ENCODE assay signal across 8 cellular contexts in genomic region chr3:66971891-66972551, GRCh38. TPM values are rescaled to one million over a fixed set of nuclear protein-coding genes. Genes with fewer than 3 reads are reported as not detected.
DNase-seq lines count a peak whose midpoint lies in the region; ATAC-seq, FAIRE-seq and TF ChIP-seq lines count a peak whose summit lies in the region.

No MANE protein-coding gene starts in this region.

- ATAC-seq in HG02840 (IDR thresholded peaks at IDR 0.05; ENCODE audit: low FRiP score, unreplicated experiment) = peak; percentile 99
- peak; percentile 100 for ATAC-seq in GM12878

- no peaks in the 10 kb centered on the region for H3K9me3 ChIP-seq in GM12878 (replicated peaks; ENCODE audit: control insufficient read depth, insufficient read depth, low read length)
- no peaks in the 10 kb centered on the region for H3K9me3 ChIP-seq in skeletal muscle satellite cell (replicated peaks; ENCODE audit: low read length)

- peaks cover 0 to 2% of the 10 kb centered on the region in 2 experiments; a peak in 1 of 4 replicates for H3K27me3 ChIP-seq in GM12878 (replicated peaks in 1 of 2; ENCODE audit: control insufficient read depth in 2 of 2, insufficient read depth in 2 of 2, low read length in 1 of 2)
- peaks cover 14% of the 10 kb centered on the region for H3K27me3 ChIP-seq in skeletal muscle satellite cell (ENCODE audit: control insufficient read depth, insufficient read depth, low read length)

- H3K4me1 ChIP-seq in GM12878 (ENCODE audit: control insufficient read depth, insufficient read depth, low read length) (no peaks in the 10 kb centered on the region), skeletal muscle satellite cell (ENCODE audit: control insufficient read depth, insufficient read depth, low read length) (no peaks in the 10 kb centered on the region)

- no peaks in the 10 kb centered on the region for H3K79me2 ChIP-seq in GM12878 (ENCODE audit: control insufficient read depth, insufficient read depth, low read length)

- BruUV-seq in GM12878 (replicated peaks; lab: Mats Ljungman, UMichigan) = no TSS peak

- peak; percentile 90 to 92 (median 90) for TF ChIP-seq CTCF in GM12878 (IDR thresholded peaks at IDR 0.05 in 2 of 3, conservative IDR thresholded peaks at IDR 0.05 in 1 of 3; ENCODE audit: control insufficient read depth in 2 of 3, extremely low read depth in 1 of 3, insufficient read depth in 1 of 3, low read depth in 3 of 3, low read length in 3 of 3)

- POLR2A ChIA-PET in GM12878 (lab: Charles Lee) = interaction anchor here (0.6 kb wide), 1 partner anchor 84 kb away, joined by 3 read pairs; no protein-coding TSS in a partner anchor

- SMC1A ChIA-PET in GM12878 (lab: Charles Lee; ENCODE audit: uncharacterized antibody, unreplicated experiment) = interaction anchor here (1.0 to 3.7 kb wide), 19 partner anchors 17 to 647 kb away, joined by 3 to 34 read pairs (median 4); partner anchors contain the start of gene KBTBD8

- intact Hi-C loops in GM12878 (cut with micrococcal nuclease; ENCODE audit: unreplicated experiment) = loop anchor here (1.0 to 10.0 kb wide), 7 partner anchors 18 to 1923 kb away; no protein-coding TSS in a partner anchor

- peak overlapping the region; percentile 5 for H2AFZ ChIP-seq in GM12878 (ENCODE audit: control insufficient read depth, low read depth, low read length)

- TF ChIP-seq EP300 in GM12878 (IDR thresholded peaks at IDR 0.05; ENCODE audit: borderline replicate concordance in 1 of 2, control insufficient read depth in 1 of 2, low read depth in 2 of 2, low read length in 2 of 2) = no peak

- TF ChIP-seq RAD21 in GM12878 (IDR thresholded peaks at IDR 0.05; ENCODE audit: insufficient read depth, low read depth, low read length) = peak; percentile 87

- H3K36me3 ChIP-seq in GM12878 (ENCODE audit: control insufficient read depth in 2 of 2, insufficient read depth in 2 of 2, low read length in 1 of 2) (no peaks in the 10 kb centered on the region), skeletal muscle satellite cell (ENCODE audit: insufficient read depth, low read length) (no peaks in the 10 kb centered on the region)

- in situ Hi-C loops in GM12878 (cut with MboI) = no loop called here

- no peak overlapping the region for H3K27ac ChIP-seq in GM12878 (ENCODE audit: control insufficient read depth, insufficient read depth)

- H3K9ac ChIP-seq in GM12878 (ENCODE audit: control insufficient read depth, insufficient read depth, low read length) (no peak overlapping the region), skeletal muscle satellite cell (ENCODE audit: low read depth, low read length) (peak overlapping the region; percentile 46)

- H4K20me1 ChIP-seq in GM12878 (ENCODE audit: control insufficient read depth, insufficient read depth) = no peaks in the 10 kb centered on the region

- CTCF ChIA-PET in GM12878 (lab: Yijun Ruan, JAX) = interaction anchor here (0.7 to 4.9 kb wide), 43 partner anchors 9 to 1922 kb away, joined by 3 to 106 read pairs (median 4); partner anchors contain the start of gene KBTBD8

- H3K4me2 ChIP-seq in GM12878 (ENCODE audit: control insufficient read depth, insufficient read depth) = peak overlapping the region; percentile 66; the same call in 1 of the 2 replicates
- H3K4me2 ChIP-seq in skeletal muscle satellite cell (ENCODE audit: low read length) = peak overlapping the region; percentile 79

- no peak for TF ChIP-seq POLR2A in GM12878 (IDR thresholded peaks at IDR 0.05; ENCODE audit: low read depth, low read length)

- peak; percentile 38 for DNase-seq in NCI-H1436 (lab: John Stamatoyannopoulos, UW)
- no peak for DNase-seq in NCI-H1436 treated with DMSO at 0.1 percent for 48 hours (lab: John Stamatoyannopoulos, UW)
- DNase-seq in NCI-H1417 (lab: John Stamatoyannopoulos, UW) = peak; percentile 40 to 84 (median 51)
- DNase-seq in T1000 (lab: John Stamatoyannopoulos, UW) = peak; percentile 39
- DNase-seq in GM12878 (ENCODE audit: low read depth, low spot score) = peak; percentile 45
- DNase-seq in iPS DF 4.7 (ENCODE audit: extremely low read depth, low spot score) = peak; percentile 79

- RAD21 ChIA-PET in GM12878 (lab: Charles Lee; ENCODE audit: unreplicated experiment) = interaction anchor here (1.0 to 3.2 kb wide), 12 partner anchors 8 to 1921 kb away, joined by 3 to 22 read pairs (median 5); partner anchors contain the start of gene KBTBD8

- H3K4me3 ChIP-seq in GM12878 = peak overlapping the region; percentile 6; the same call in 1 of the 2 replicates
- H3K4me3 ChIP-seq in skeletal muscle satellite cell (ENCODE audit: low read length) = peak overlapping the region; percentile 63

- peak; percentile 96 for FAIRE-seq in GM12878 (lab: Jason Lieb, UNC)

- 19% methylated on average over 22 of the region's 22 CpGs for WGBS in GM12878 (ENCODE audit: insufficient coverage, insufficient replicate concordance, low lambda C conversion rate, missing lambda C conversion rate)

TF ChIP-seq in GM12878, 131 proteins besides CTCF, POLR2A, EP300 and RAD21 (continues in another document):
- TF ChIP-seq IKZF1 (conservative IDR thresholded peaks at IDR 0.05) = no peak
- no peak for TF ChIP-seq NFIC (IDR thresholded peaks at IDR 0.05; ENCODE audit: low read depth, low read length)
- no peak for TF ChIP-seq RB1 (IDR thresholded peaks at IDR 0.05; ENCODE audit: borderline replicate concordance)
- TF ChIP-seq TBL1XR1 (IDR thresholded peaks at IDR 0.05; ENCODE audit: low read depth, low read length) = no peak
- TF ChIP-seq ZBTB11 (CRISPR knock-in tag; IDR thresholded peaks at IDR 0.05) = no peak
- TF ChIP-seq ZBED1 (IDR thresholded peaks at IDR 0.05; ENCODE audit: borderline replicate concordance) = no peak
- no peak for TF ChIP-seq BCL11A (IDR thresholded peaks at IDR 0.05; ENCODE audit: low read depth, low read length)
- no peak for TF ChIP-seq EGR1 (IDR thresholded peaks at IDR 0.05; ENCODE audit: borderline replicate concordance in 1 of 2, low read depth in 2 of 2, low read length in 2 of 2)
- no peak for TF ChIP-seq ESRRA (IDR thresholded peaks at IDR 0.05; ENCODE audit: low read length)

RNA-seq across cellular contexts. Expression of gene KBTBD8, which starts 26.1 kb away (rescaled TPM):
- total RNA-seq in GM12878 (2013; cell fraction: nucleolus; rRNA removed) = 9.7 and 10.0 TPM in 2 replicates
- total RNA-seq in GM12878 (2014; rRNA removed) (33.2 and 38.5 TPM in 2 replicates), GM12878 (2014; rRNA removed; fragmentation: Illumina TruSeq; extraction: Trizol) (35.7 and 35.8 TPM in 2 replicates), GM12878 (2021) (27.6 and 28.8 TPM in 2 replicates)
- 16.2 TPM for polyA plus RNA-seq in GM12878 (2011; ENCODE audit: low read depth)
- polyA plus RNA-seq in GM12878 (2011; rRNA removed) (44.4 and 54.1 TPM in 2 replicates), GM12878 (2014; fragmentation: Illumina TruSeq; extraction: Trizol) (24.4 and 34.5 TPM in 2 replicates), GM12878 (2014; fragmentation: Nextera tagmentation; extraction: Ambion mirVana) (1 to 10 TPM; 8.5 to 9.2 TPM), GM12878 (2014; rRNA removed) (13.6 and 14.3 TPM in 2 replicates), GM12878 (2016; fragmentation: Nextera tagmentation; extraction: Ambion mirVana) (10 to 100 TPM; 11.9 to 13.5 TPM)
- polyA plus RNA-seq in GM12878 (2011; cell fraction: cytosol; rRNA removed) = 13.8 and 16.4 TPM in 2 replicates
- 11.6 and 14.3 TPM in 2 replicates for polyA plus RNA-seq in GM12878 (2011; cell fraction: nucleus; rRNA removed)
- polyA plus RNA-seq in GM12878 (2012) = 10.7 and 19.6 TPM in 2 replicates
- polyA minus RNA-seq in GM12878 (2011; rRNA and poly(A)+ RNA removed) = 40.0 and 87.9 TPM in 2 replicates
- 26.6 and 32.5 TPM in 2 replicates for polyA minus RNA-seq in GM12878 (2011; cell fraction: cytosol; rRNA and poly(A)+ RNA removed)
- polyA minus RNA-seq in GM12878 (2011; cell fraction: nucleus; rRNA and poly(A)+ RNA removed) = 17.2 and 22.4 TPM in 2 replicates
- total RNA-seq in skeletal muscle satellite cell (2012; rRNA removed) = 4.8 and 5.0 TPM in 2 replicates
